In genomic region chr3:184953396-184953795, GRCh38 we compare ENCODE assay signal across 1 cellular context.
TF ChIP-seq lines count a peak whose summit lies in the region.

No MANE protein-coding gene starts in this region.

TF ChIP-seq in WTC11, 78 proteins besides CTCF, POLR2A, EP300 and RAD21 (continued from another document):
- TF ChIP-seq, protein P1, sequence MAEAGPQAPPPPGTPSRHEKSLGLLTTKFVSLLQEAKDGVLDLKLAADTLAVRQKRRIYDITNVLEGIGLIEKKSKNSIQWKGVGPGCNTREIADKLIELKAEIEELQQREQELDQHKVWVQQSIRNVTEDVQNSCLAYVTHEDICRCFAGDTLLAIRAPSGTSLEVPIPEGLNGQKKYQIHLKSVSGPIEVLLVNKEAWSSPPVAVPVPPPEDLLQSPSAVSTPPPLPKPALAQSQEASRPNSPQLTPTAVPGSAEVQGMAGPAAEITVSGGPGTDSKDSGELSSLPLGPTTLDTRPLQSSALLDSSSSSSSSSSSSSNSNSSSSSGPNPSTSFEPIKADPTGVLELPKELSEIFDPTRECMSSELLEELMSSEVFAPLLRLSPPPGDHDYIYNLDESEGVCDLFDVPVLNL (CRISPR knock-in tag; IDR thresholded peaks at IDR 0.05; ENCODE audit: borderline replicate concordance, low read depth): no peak
- TF ChIP-seq HMGA2 (CRISPR knock-in tag; IDR thresholded peaks at IDR 0.05): no peak
- TF ChIP-seq ETV6 (CRISPR knock-in tag; IDR thresholded peaks at IDR 0.05): no peak
- TF ChIP-seq CREM (CRISPR knock-in tag; IDR thresholded peaks at IDR 0.05): no peak
